ENCODE assay signal across 8 cellular contexts in the genomic region with DNA sequence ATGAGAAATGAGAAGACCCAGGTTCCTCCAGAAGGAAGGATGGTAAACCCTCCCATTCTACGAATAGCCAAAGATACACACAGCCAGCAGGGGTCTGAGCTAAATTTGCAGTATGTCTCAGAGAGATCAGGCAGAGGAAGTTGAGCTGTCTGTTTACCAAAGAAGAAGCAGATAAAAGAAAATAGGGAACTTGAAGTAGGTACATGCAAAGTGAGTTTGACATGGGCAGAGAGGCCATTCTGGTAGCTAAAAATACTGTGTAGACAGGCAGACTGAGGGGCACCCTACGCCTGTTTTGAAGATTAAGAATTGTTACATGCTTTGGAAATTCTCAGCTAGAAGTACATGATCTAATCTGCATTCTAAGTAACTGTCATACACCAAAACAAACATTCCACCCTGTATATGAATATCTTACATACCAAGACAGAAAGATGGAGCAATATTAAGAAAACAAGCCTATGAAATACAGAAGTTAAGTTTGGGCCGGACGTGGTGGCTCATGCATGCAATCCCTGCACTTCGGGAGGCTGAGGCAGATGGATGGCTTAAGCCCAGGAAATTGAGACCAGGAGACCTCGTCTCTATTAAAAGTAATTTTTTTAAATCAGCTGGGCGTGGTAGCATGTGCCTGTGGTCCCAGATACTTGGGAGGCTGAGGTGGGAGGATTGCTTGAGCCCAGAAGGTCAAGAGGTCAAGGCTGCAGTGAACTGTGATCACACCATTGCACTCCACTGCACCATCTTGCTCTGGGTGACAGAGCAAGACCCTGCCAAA.
A peak's percentile ranks its signal among the peaks of the same experiment; 100 is the strongest.
DNase-seq lines count a peak whose midpoint lies in the region; ATAC-seq and TF ChIP-seq lines count a peak whose summit lies in the region.

No MANE protein-coding gene starts in this region.

- peak; percentile 85 for ATAC-seq in GM19043 (IDR thresholded peaks at IDR 0.05; ENCODE audit: low read depth, unreplicated experiment)
- peak; percentile 87 for ATAC-seq in HG03175 (IDR thresholded peaks at IDR 0.05; ENCODE audit: unreplicated experiment)
- peak; percentile 29 for ATAC-seq in left lobe of liver

- H3K4me3 Mint-ChIP-seq in T-helper 2 cell treated with Interferon-gamma antibody and Interleukin-4, amounts not matched to agents 5 μg/mL and 100 μg/mL, for 36 hours = peak overlapping the region; percentile 44

- no peak overlapping the region for H3K4me3 ChIP-seq in thyroid gland (replicated peaks in 1 of 3)

- peaks cover 40% of the 10 kb centered on the region for H3K36me3 Mint-ChIP-seq in T-helper 2 cell treated with Interferon-gamma antibody and Interleukin-4, amounts not matched to agents 5 μg/mL and 100 μg/mL, for 36 hours (ENCODE audit: low read depth)

- no peaks in the 10 kb centered on the region for H3K27me3 Mint-ChIP-seq in T-helper 2 cell treated with Interferon-gamma antibody and Interleukin-4, amounts not matched to agents 5 μg/mL and 100 μg/mL, for 36 hours (ENCODE audit: low read depth)

- no peak overlapping the region for H3K27ac ChIP-seq in thyroid gland

- no peak for TF ChIP-seq POLR2A in thyroid gland (IDR thresholded peaks at IDR 0.05)

- DNase-seq in CD1c-positive myeloid dendritic cell (ENCODE audit: extremely low spot score) (peak; percentile 87), left lobe of liver (ENCODE audit: low spot score) (no peak), NCI-H2081 treated with DMSO at 0.1 percent for 48 hours (lab: John Stamatoyannopoulos, UW) (no peak), NCI-H748 treated with DMSO at 0.1 percent for 48 hours (lab: John Stamatoyannopoulos, UW) (no peak), thyroid gland (no peak)
- DNase-seq in T-helper 2 cell treated with Interferon-gamma antibody and Interleukin-4, amounts not matched to agents 5 μg/mL and 100 μg/mL, for 36 hours (ENCODE audit: low spot score) = no peak

- no peaks in the 10 kb centered on the region for H3K9me3 ChIP-seq in thyroid gland

- no peaks in the 10 kb centered on the region for H3K27me3 ChIP-seq in thyroid gland

- H3K9me3 Mint-ChIP-seq in T-helper 2 cell treated with Interferon-gamma antibody and Interleukin-4, amounts not matched to agents 5 μg/mL and 100 μg/mL, for 36 hours = peaks cover 11% of the 10 kb centered on the region

- peaks cover 44% of the 10 kb centered on the region for H3K4me1 Mint-ChIP-seq in T-helper 2 cell treated with Interferon-gamma antibody and Interleukin-4, amounts not matched to agents 5 μg/mL and 100 μg/mL, for 36 hours (ENCODE audit: low read depth)

- intact Hi-C loops in thyroid gland (cut with DNase I) = no loop called here

- H3K36me3 ChIP-seq in thyroid gland = no peaks in the 10 kb centered on the region

- 76 to 78% methylated on average over 7 of the region's 7 CpGs for WGBS in thyroid gland, 2 donors

- no peak for TF ChIP-seq CTCF in thyroid gland (IDR thresholded peaks at IDR 0.05)

- H3K4me1 ChIP-seq in thyroid gland = no peaks in the 10 kb centered on the region

- peak overlapping the region; percentile 12 for H3K27ac Mint-ChIP-seq in T-helper 2 cell treated with Interferon-gamma antibody and Interleukin-4, amounts not matched to agents 5 μg/mL and 100 μg/mL, for 36 hours

Comparison
In these comparisons a context has a peak if more than half of its experiments do, and no peak if none do; other contexts are left out.
1. ATAC-seq: peak in every context shown above with its lines; median percentile 87 in HG03175; 85 in GM19043; 29 in left lobe of liver.